Comparison of ENCODE assay signal across 28 cellular contexts in genomic region chr19:24002256-24002945, GRCh38.
"Had no signal": no experiment of that assay in that cellular context is flagged by ENCODE, and none has a peak within 500 bp of the region (broad histone marks: within the 10 kb centered on the region; RNA-seq: fewer than 3 reads in every experiment).

No MANE protein-coding gene starts in this region.

- H3K4me3 ChIP-seq: ovary, psoas muscle, right lobe of liver, sigmoid colon, stomach, thoracic aorta, thyroid gland, tibial nerve, upper lobe of left lung, uterus had no signal

- H3K27me3 Mint-ChIP-seq: naive B cell; naive thymus-derived CD8-positive, alpha-beta T cell; natural killer cell treated with Interleukin-12 subunit alpha and Interleukin-12 subunit beta and Interleukin-15 and Interleukin-18, amount 100 ng/mL, for 72 hours; progenitor cell of endocrine pancreas had no signal

- H3K9me3 Mint-ChIP-seq: stimulated activated effector memory CD8-positive, alpha-beta T cell treated with anti-CD3 and anti-CD28 coated beads, Interleukin-12 subunit alpha, Interleukin-12 subunit beta, amount 100 ng/mL, for 72 hours had no signal

- ATAC-seq: naive thymus-derived CD8-positive, alpha-beta T cell; psoas muscle; right cardiac atrium; stimulated activated effector memory CD8-positive, alpha-beta T cell treated with anti-CD3 and anti-CD28 coated beads, Interleukin-12 subunit alpha, Interleukin-12 subunit beta, amount 100 ng/mL, for 72 hours had no signal

- H3K4me1 Mint-ChIP-seq: naive B cell; naive thymus-derived CD8-positive, alpha-beta T cell; nephron progenitor cell; neural crest cell; stimulated activated effector memory CD8-positive, alpha-beta T cell treated with anti-CD3 and anti-CD28 coated beads, Interleukin-12 subunit alpha, Interleukin-12 subunit beta, amount 100 ng/mL, for 72 hours had no signal

- H3K4me3 Mint-ChIP-seq: naive B cell; naive thymus-derived CD8-positive, alpha-beta T cell; natural killer cell treated with Interleukin-12 subunit alpha and Interleukin-12 subunit beta and Interleukin-15 and Interleukin-18, amount 100 ng/mL, for 72 hours; nephron progenitor cell; neural crest cell; stimulated activated effector memory CD8-positive, alpha-beta T cell treated with anti-CD3 and anti-CD28 coated beads, Interleukin-12 subunit alpha, Interleukin-12 subunit beta, amount 100 ng/mL, for 72 hours had no signal

- H3K36me3 Mint-ChIP-seq: stimulated activated effector memory CD8-positive, alpha-beta T cell treated with anti-CD3 and anti-CD28 coated beads, Interleukin-12 subunit alpha, Interleukin-12 subunit beta, amount 100 ng/mL, for 72 hours had no signal

- H3K27me3 ChIP-seq: neutrophil, ovary, right lobe of liver, sigmoid colon, stomach, thyroid gland, tibial nerve, upper lobe of left lung, uterus had no signal

- DNase-seq: naive B cell; naive thymus-derived CD8-positive, alpha-beta T cell; nephron progenitor cell; nucleus accumbens; ovary; posterior cingulate gyrus; psoas muscle; right cardiac atrium; right lobe of liver; sigmoid colon; small intestine; stimulated activated CD4-positive, alpha-beta T cell treated with anti-CD3 and anti-CD28 coated beads, Interleukin-15, amount 100 ng/mL, for 24 hours; stimulated activated CD4-positive, alpha-beta T cell treated with anti-CD3 and anti-CD28 coated beads, Interleukin-2, amount 100 ng/mL, for 24 hours; stimulated activated CD4-positive, alpha-beta T cell treated with anti-CD3 and anti-CD28 coated beads, Interleukin-2, amount 100 ng/mL, for 48 hours; stimulated activated CD4-positive, alpha-beta T cell treated with anti-CD3 and anti-CD28 coated beads, Interleukin-4, amount 100 ng/mL, for 24 hours; stimulated activated naive CD4-positive, alpha-beta T cell; stomach; thyroid gland; trophoblast cell; uterus had no signal

- H3K27ac Mint-ChIP-seq: naive B cell; naive thymus-derived CD8-positive, alpha-beta T cell; natural killer cell treated with Interleukin-12 subunit alpha and Interleukin-12 subunit beta and Interleukin-15 and Interleukin-18, amount 100 ng/mL, for 72 hours; nephron progenitor cell; progenitor cell of endocrine pancreas; stimulated activated effector memory CD8-positive, alpha-beta T cell treated with anti-CD3 and anti-CD28 coated beads, Interleukin-12 subunit alpha, Interleukin-12 subunit beta, amount 100 ng/mL, for 72 hours had no signal

- H3K36me3 ChIP-seq: neutrophil, ovary, right lobe of liver, sigmoid colon, stomach, thoracic aorta, thyroid gland, tibial nerve, upper lobe of left lung, uterus had no signal
